In genomic region chr13:50139435-50139934, GRCh38 we compare ENCODE assay signal across 6 cellular contexts.
DNase-seq lines count a peak whose midpoint lies in the region; ATAC-seq and TF ChIP-seq lines count a peak whose summit lies in the region.
"Not testable (repeated sequence)": the region's sequence is repeated elsewhere in the genome, so short reads cannot be mapped to it uniquely, and the experiment has no call there.

No MANE protein-coding gene starts in this region.

- H3K36me3 Mint-ChIP-seq in activated T-helper 17 cell treated with anti-CD3 and anti-CD28 coated beads, Interleukin-2, amount 50 U/mL, for 72 hours (ENCODE audit: low read depth) = not testable (repeated sequence)

- not testable (repeated sequence) for H3K18ac ChIP-seq in neuronal stem cell (ENCODE audit: low read length)

- H3K4me2 ChIP-seq in Loucy (ENCODE audit: low read depth, low read length, poor library complexity, severe bottlenecking) (peak overlapping the region; percentile 14), OCI-LY7 (ENCODE audit: low read length) (peak overlapping the region; percentile 39; the same call in 1 of the 2 replicates)
- H3K4me2 ChIP-seq in neuronal stem cell (ENCODE audit: insufficient read depth, low read length, poor library complexity, severe bottlenecking) = not testable (repeated sequence)

- H2BK120ac ChIP-seq in neuronal stem cell (ENCODE audit: low read depth, low read length) = not testable (repeated sequence)

- H2BK12ac ChIP-seq in neuronal stem cell (ENCODE audit: low read length) = not testable (repeated sequence)

- not testable (repeated sequence) for H3K27ac Mint-ChIP-seq in activated T-helper 17 cell treated with anti-CD3 and anti-CD28 coated beads, Interleukin-2, amount 50 U/mL, for 72 hours

- H2BK5ac ChIP-seq in neuronal stem cell (ENCODE audit: low read length) = not testable (repeated sequence)

- H3K14ac ChIP-seq in neuronal stem cell (ENCODE audit: low read length) = not testable (repeated sequence)

- H3K27me3 Mint-ChIP-seq in activated T-helper 17 cell treated with anti-CD3 and anti-CD28 coated beads, Interleukin-2, amount 50 U/mL, for 72 hours = not testable (repeated sequence)

- intact Hi-C loops in OCI-LY7 (cut with micrococcal nuclease; ENCODE audit: unreplicated experiment) = not testable (repeated sequence)

- not testable (repeated sequence) for H4K8ac ChIP-seq in neuronal stem cell (ENCODE audit: low read depth, low read length)

- H3K4me3 ChIP-seq in HEK293 (ENCODE audit: low read depth, low read length); Loucy (ENCODE audit: low read length, poor library complexity, severe bottlenecking); OCI-LY7 (ENCODE audit: low read depth, low read length, poor library complexity, severe bottlenecking): not testable (repeated sequence)
- H3K4me3 ChIP-seq in neuronal stem cell (ENCODE audit: low read length in 2 of 2) = peak overlapping the region in 1 of 2 donors; percentile 11

- not testable (repeated sequence) for H3K9me2 ChIP-seq in Loucy (replicated peaks; ENCODE audit: low read depth, low read length); OCI-LY7 (ENCODE audit: insufficient read depth, low read length)

- CTCF ChIA-PET in HEK293 (lab: Yijun Ruan, JAX); OCI-LY7 (lab: Charles Lee; ENCODE audit: unreplicated experiment): not testable (repeated sequence)

- H3K36me3 ChIP-seq in HEK293 (ENCODE audit: control insufficient read depth in 2 of 2, insufficient read depth in 1 of 2, low read length in 2 of 2); Loucy (ENCODE audit: insufficient read depth, low read length); OCI-LY7 (ENCODE audit: insufficient read depth, low read length); neuronal stem cell (replicated peaks in 1 of 2; ENCODE audit: control insufficient read depth in 2 of 2, insufficient read depth in 2 of 2, low read length in 2 of 2): not testable (repeated sequence)

- not testable (repeated sequence) for ATAC-seq in activated T-helper 17 cell treated with anti-CD3 and anti-CD28 coated beads, Interleukin-2, amount 50 U/mL, for 72 hours (replicated peaks)

- not testable (repeated sequence) for H3F3A ChIP-seq in Loucy (ENCODE audit: low read depth)

- not testable (repeated sequence) for H2AK5ac ChIP-seq in neuronal stem cell (ENCODE audit: low read depth, low read length)

- not testable (repeated sequence) for DNase-seq in OCI-LY7 (ENCODE audit: low spot score); neuronal stem cell (ENCODE audit: low spot score)

- not testable (repeated sequence) for H3K27me3 ChIP-seq in Loucy (ENCODE audit: insufficient read depth, low read length, poor library complexity, severe bottlenecking); neuronal stem cell (ENCODE audit: control insufficient read depth in 3 of 3, insufficient read depth in 3 of 3, low read depth in 1 of 3, low read length in 3 of 3)

- no CpG with 5 or more reads among the region's 4 CpGs for WGBS in neuronal stem cell (ENCODE audit: extremely low coverage in 2 of 2, insufficient read length in 2 of 2, insufficient replicate concordance in 1 of 2), 2 donors

- not testable (repeated sequence) for H3K9ac ChIP-seq in Loucy (ENCODE audit: low read depth, low read length, poor library complexity, severe bottlenecking); neuronal stem cell (ENCODE audit: low read depth, low read length, poor library complexity)

- H4K20me1 ChIP-seq in Loucy (ENCODE audit: insufficient read depth, low read length, poor library complexity, severe bottlenecking); OCI-LY7 (ENCODE audit: insufficient read depth, low read length): not testable (repeated sequence)

- not testable (repeated sequence) for H3K79me1 ChIP-seq in neuronal stem cell (ENCODE audit: low read depth, low read length)

- H3K4me1 ChIP-seq in HEK293 (ENCODE audit: control insufficient read depth, insufficient read depth, low read length); Loucy (ENCODE audit: insufficient read depth, low read length, poor library complexity, severe bottlenecking): not testable (repeated sequence)
- H3K4me1 ChIP-seq in OCI-LY7 (ENCODE audit: insufficient read depth, low read length, poor library complexity, severe bottlenecking) = peaks cover 28% of the 10 kb centered on the region
- H3K4me1 ChIP-seq in neuronal stem cell (ENCODE audit: control insufficient read depth in 2 of 2, insufficient read depth in 1 of 2, low read depth in 1 of 2, low read length in 2 of 2) = peaks cover 8 to 14% of the 10 kb centered on the region in 2 donors

- not testable (repeated sequence) for H2BK15ac ChIP-seq in neuronal stem cell (ENCODE audit: low read length)

- not testable (repeated sequence) for H3K4me1 Mint-ChIP-seq in activated T-helper 17 cell treated with anti-CD3 and anti-CD28 coated beads, Interleukin-2, amount 50 U/mL, for 72 hours

- not testable (repeated sequence) for H3K27ac ChIP-seq in HEK293 (ENCODE audit: extremely low read depth, low read depth, low read length); OCI-LY7 (ENCODE audit: low read depth, low read length, poor library complexity, severe bottlenecking); neuronal stem cell (replicated peaks; ENCODE audit: low read length)
- H3K27ac ChIP-seq in VCaP = peak overlapping the region; percentile 74

- POLR2A ChIA-PET in HEK293 (lab: Yijun Ruan, JAX) = not testable (repeated sequence)
- POLR2A ChIA-PET in OCI-LY7 (lab: Charles Lee) = interaction anchor here (0.6 to 0.7 kb wide), 2 partner anchors 11 to 47 kb away, joined by 3 read pairs; no protein-coding TSS in a partner anchor

- not testable (repeated sequence) for H3K9me3 Mint-ChIP-seq in activated T-helper 17 cell treated with anti-CD3 and anti-CD28 coated beads, Interleukin-2, amount 50 U/mL, for 72 hours

- H3K79me2 ChIP-seq in Loucy (ENCODE audit: insufficient read depth, low read length); OCI-LY7 (ENCODE audit: insufficient read depth, low read depth, low read length): not testable (repeated sequence)

- TF ChIP-seq CTCF in HEK293 (tag by site-specific recombination; IDR thresholded peaks at IDR 0.05); Loucy (conservative IDR thresholded peaks at IDR 0.05; ENCODE audit: low read length); OCI-LY7 (conservative IDR thresholded peaks at IDR 0.05; ENCODE audit: low read length); VCaP (conservative IDR thresholded peaks at IDR 0.05): not testable (repeated sequence)

- not testable (repeated sequence) for H4K91ac ChIP-seq in neuronal stem cell (ENCODE audit: low read depth, low read length, poor library complexity)

- not testable (repeated sequence) for BruUV-seq in OCI-LY7 (replicated peaks; lab: Mats Ljungman, UMichigan)

- 0 out of 2 replicates have a peak overlapping the region, but pooled peaks have one; percentile 58 for H2AFZ ChIP-seq in Loucy (ENCODE audit: low read length)
- peak overlapping the region; percentile 65; the same call in 1 of the 2 replicates for H2AFZ ChIP-seq in OCI-LY7 (ENCODE audit: low read length)
- peak overlapping the region; percentile 63 for H2AFZ ChIP-seq in neuronal stem cell (ENCODE audit: low read length)

- H3K4ac ChIP-seq in neuronal stem cell (ENCODE audit: low read length) = not testable (repeated sequence)

- not testable (repeated sequence) for H3K23ac ChIP-seq in neuronal stem cell (ENCODE audit: low read depth, low read length, poor library complexity)

- peak overlapping the region; percentile 14 for H3K4me3 Mint-ChIP-seq in activated T-helper 17 cell treated with anti-CD3 and anti-CD28 coated beads, Interleukin-2, amount 50 U/mL, for 72 hours

- not testable (repeated sequence) for H3K9me3 ChIP-seq in HEK293 (ENCODE audit: control insufficient read depth, insufficient read depth, low read depth, low read length); Loucy (ENCODE audit: insufficient read depth, low read depth, low read length); OCI-LY7 (ENCODE audit: low read length)
- peaks cover 0 to 12% of the 10 kb centered on the region in 2 donors for H3K9me3 ChIP-seq in neuronal stem cell (replicated peaks in 1 of 2; ENCODE audit: control insufficient read depth in 2 of 2, insufficient read depth in 1 of 2, low read depth in 1 of 2, low read length in 2 of 2)

TF ChIP-seq in HEK293, 187 proteins besides CTCF, POLR2A, EP300 and RAD21:
- peak; percentile 95 for TF ChIP-seq ZNF121 (tag by site-specific recombination; IDR thresholded peaks at IDR 0.05)
- TF ChIP-seq ZNF214 (tag by site-specific recombination; IDR thresholded peaks at IDR 0.05; ENCODE audit: borderline replicate concordance) = peak; percentile 72; the same call in 1 of the 2 replicates
